ENCODE assay signal across 18 cellular contexts in the genomic region with DNA sequence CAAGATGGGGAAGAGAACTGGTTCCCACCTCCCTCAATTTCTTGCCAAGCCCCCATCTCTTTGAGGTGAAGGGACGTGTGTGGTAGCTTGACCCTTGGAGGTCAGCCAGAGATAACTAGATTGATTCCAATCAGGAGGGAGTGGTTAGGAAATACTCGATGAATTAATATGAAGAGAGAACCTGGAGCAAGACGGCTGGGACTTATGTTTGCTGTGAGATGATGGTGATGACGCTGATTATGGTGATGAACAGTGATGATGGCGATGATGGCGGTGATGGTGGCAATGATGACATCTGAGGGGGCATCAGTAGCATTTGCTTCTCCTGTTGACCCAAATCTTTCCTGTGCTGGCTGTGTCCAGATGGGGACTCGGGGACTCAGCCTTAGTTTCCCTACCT. TPM values are rescaled to one million over a fixed set of nuclear protein-coding genes. Genes with fewer than 3 reads are reported as not detected.
"Had no signal": no experiment of that assay in that cellular context is flagged by ENCODE, and none has a peak within 500 bp of the region (broad histone marks: within the 10 kb centered on the region; RNA-seq: fewer than 3 reads in every experiment).

No MANE protein-coding gene starts in this region.

- H3K4me2 ChIP-seq: smooth muscle cell had no signal

- H3K36me3 Mint-ChIP-seq: activated CD4-positive, alpha-beta memory T cell treated with anti-CD3 and anti-CD28 coated beads for 36 hours; activated CD8-positive, alpha-beta memory T cell treated with anti-CD3 and anti-CD28 coated beads, Interleukin-2, amount 10 ng/mL, durations not matched to agents 7 days and 5 days; naive B cell had no signal

- H3K4me1 ChIP-seq: gastrocnemius medialis, uterus had no signal

- DNase-seq: activated CD4-positive, alpha-beta memory T cell treated with anti-CD3 and anti-CD28 coated beads for 36 hours; activated CD4-positive, alpha-beta T cell treated with anti-CD3 and anti-CD28 coated beads for 36 hours; activated CD8-positive, alpha-beta memory T cell treated with anti-CD3 and anti-CD28 coated beads, Interleukin-2, amount 10 ng/mL, durations not matched to agents 7 days and 5 days; activated naive CD8-positive, alpha-beta T cell treated with anti-CD3 and anti-CD28 coated beads, Interleukin-2, amount 50 U/mL, for 24 hours; cortex of kidney; erythroblast; gastrocnemius medialis; heart left ventricle; left ventricle myocardium superior; naive B cell; stimulated activated CD4-positive, alpha-beta T cell treated with anti-CD3 and anti-CD28 coated beads, Interleukin-4, amount 100 ng/mL, for 1 hour; uterus had no signal

- ATAC-seq: activated CD4-positive, alpha-beta T cell treated with anti-CD3 and anti-CD28 coated beads for 36 hours; activated CD8-positive, alpha-beta memory T cell treated with anti-CD3 and anti-CD28 coated beads, Interleukin-2, amount 10 ng/mL, durations not matched to agents 7 days and 5 days; activated naive CD8-positive, alpha-beta T cell treated with anti-CD3 and anti-CD28 coated beads, Interleukin-2, amount 50 U/mL, for 24 hours; gastrocnemius medialis; heart left ventricle; left ventricle myocardium superior; mucosa of descending colon; sciatic nerve had no signal

- H3K9me3 Mint-ChIP-seq: activated CD4-positive, alpha-beta memory T cell treated with anti-CD3 and anti-CD28 coated beads for 36 hours; activated naive CD8-positive, alpha-beta T cell treated with anti-CD3 and anti-CD28 coated beads, Interleukin-2, amount 50 U/mL, for 24 hours; memory B cell; naive B cell; T-helper 1 cell treated with Interleukin-12 subunit alpha and Interleukin-12 subunit beta and Interleukin-4 antibody, amounts not matched to agents 30 μg/mL and 1 μg/mL, for 36 hours had no signal

- H3K36me3 ChIP-seq: gastrocnemius medialis, heart left ventricle, uterus had no signal

- H3K27me3 ChIP-seq: gastrocnemius medialis, uterus had no signal

- H3K9me3 ChIP-seq: gastrocnemius medialis, heart left ventricle, mucosa of descending colon, uterus had no signal

- H3K27ac Mint-ChIP-seq: activated CD4-positive, alpha-beta memory T cell treated with anti-CD3 and anti-CD28 coated beads for 36 hours; activated CD4-positive, alpha-beta T cell treated with anti-CD3 and anti-CD28 coated beads for 36 hours; activated CD8-positive, alpha-beta memory T cell treated with anti-CD3 and anti-CD28 coated beads, Interleukin-2, amount 10 ng/mL, durations not matched to agents 7 days and 5 days; activated naive CD8-positive, alpha-beta T cell treated with anti-CD3 and anti-CD28 coated beads, Interleukin-2, amount 50 U/mL, for 24 hours; memory B cell; T-helper 1 cell treated with Interleukin-12 subunit alpha and Interleukin-12 subunit beta and Interleukin-4 antibody, amounts not matched to agents 30 μg/mL and 1 μg/mL, for 36 hours had no signal

- H3K4me3 Mint-ChIP-seq: activated CD4-positive, alpha-beta memory T cell treated with anti-CD3 and anti-CD28 coated beads for 36 hours; activated CD4-positive, alpha-beta T cell treated with anti-CD3 and anti-CD28 coated beads for 36 hours; activated CD8-positive, alpha-beta memory T cell treated with anti-CD3 and anti-CD28 coated beads, Interleukin-2, amount 10 ng/mL, durations not matched to agents 7 days and 5 days; activated naive CD8-positive, alpha-beta T cell treated with anti-CD3 and anti-CD28 coated beads, Interleukin-2, amount 50 U/mL, for 24 hours; memory B cell; naive B cell; T-helper 1 cell treated with Interleukin-12 subunit alpha and Interleukin-12 subunit beta and Interleukin-4 antibody, amounts not matched to agents 30 μg/mL and 1 μg/mL, for 36 hours had no signal

- H3K27ac ChIP-seq: gastrocnemius medialis, heart left ventricle, uterus had no signal

- H3K4me3 ChIP-seq: gastrocnemius medialis, heart left ventricle, mucosa of descending colon, smooth muscle cell, uterus had no signal

RNA-seq across cellular contexts. Expression of gene PADI1, which starts 0.7 kb away (rescaled TPM):
- total RNA-seq: activated CD4-positive, alpha-beta memory T cell treated with anti-CD3 and anti-CD28 coated beads for 36 hours; activated CD4-positive, alpha-beta T cell treated with anti-CD3 and anti-CD28 coated beads for 36 hours; activated CD8-positive, alpha-beta memory T cell treated with anti-CD3 and anti-CD28 coated beads, Interleukin-2, amount 10 ng/mL, durations not matched to agents 7 days and 5 days; aorta; gastrocnemius medialis; heart left ventricle; left ventricle myocardium superior; sciatic nerve had no signal
- polyA plus RNA-seq: smooth muscle cell had no signal

RNA-seq across cellular contexts. Expression of gene PADI3, which starts 43.2 kb away (rescaled TPM):
- total RNA-seq: activated CD4-positive, alpha-beta memory T cell treated with anti-CD3 and anti-CD28 coated beads for 36 hours; activated CD4-positive, alpha-beta T cell treated with anti-CD3 and anti-CD28 coated beads for 36 hours; activated CD8-positive, alpha-beta memory T cell treated with anti-CD3 and anti-CD28 coated beads, Interleukin-2, amount 10 ng/mL, durations not matched to agents 7 days and 5 days; aorta; gastrocnemius medialis; heart left ventricle; left ventricle myocardium superior; sciatic nerve; smooth muscle cell; uterus had no signal
- polyA plus RNA-seq: aorta, heart left ventricle, smooth muscle cell had no signal
